In genomic region chr22:47458348-47458747, GRCh38 we compare ENCODE assay signal across 7 cellular contexts.
"Had no signal": no experiment of that assay in that cellular context is flagged by ENCODE, and none has a peak within 500 bp of the region (broad histone marks: within the 10 kb centered on the region; RNA-seq: fewer than 3 reads in every experiment).

No MANE protein-coding gene starts in this region.

- DNase-seq: GM23248, GOT3, H7, HFFc6, IMR-90 had no signal

- H3K4me1 ChIP-seq: HAP-1 had no signal

- H3K27ac ChIP-seq: GM23248 had no signal

- H3K9ac ChIP-seq: GM23248 had no signal

- H3K9me3 ChIP-seq: HAP-1 had no signal

- H3K36me3 ChIP-seq: HAP-1 had no signal

- H3K4me3 ChIP-seq: GM23248, HAP-1, K562 had no signal
